ENCODE assay signal across 1 cellular context in genomic region chr19:44663996-44664395, GRCh38.
TF ChIP-seq lines count a peak whose summit lies in the region.

No MANE protein-coding gene starts in this region.

TF ChIP-seq in HEK293, 187 proteins besides CTCF, POLR2A, EP300 and RAD21 (continued from another document and continues in another):
- TF ChIP-seq ATF2 (tag by site-specific recombination; IDR thresholded peaks at IDR 0.05; ENCODE audit: low read depth), result no peak
- peak; percentile 53 for TF ChIP-seq ZNF555 (tag by site-specific recombination; conservative IDR thresholded peaks at IDR 0.05)
- TF ChIP-seq PRDM1 (tag by site-specific recombination; IDR thresholded peaks at IDR 0.05), result no peak
- TF ChIP-seq ZNF239 (tag by site-specific recombination; IDR thresholded peaks at IDR 0.05), result no peak
- no peak for TF ChIP-seq ZNF175 (tag by site-specific recombination; IDR thresholded peaks at IDR 0.05)
- TF ChIP-seq ZNF521 (tag by site-specific recombination; IDR thresholded peaks at IDR 0.05), result no peak
- TF ChIP-seq REPIN1 (tag by site-specific recombination; IDR thresholded peaks at IDR 0.05; ENCODE audit: low read depth), result no peak
- no peak for TF ChIP-seq ZNF830 (tag by site-specific recombination; IDR thresholded peaks at IDR 0.05; ENCODE audit: low read depth)
- TF ChIP-seq ZFP3 (tag by site-specific recombination; IDR thresholded peaks at IDR 0.05; ENCODE audit: low read depth), result no peak
- TF ChIP-seq SALL2 (tag by site-specific recombination; IDR thresholded peaks at IDR 0.05; ENCODE audit: borderline replicate concordance), result no peak
- peak; percentile 41; the same call in 1 of the 2 replicates for TF ChIP-seq ZBTB1 (tag by site-specific recombination; IDR thresholded peaks at IDR 0.05)
- no peak for TF ChIP-seq ZNF777 (tag by site-specific recombination; IDR thresholded peaks at IDR 0.05; ENCODE audit: borderline replicate concordance)
- no peak for TF ChIP-seq ZBTB7A (tag by site-specific recombination; IDR thresholded peaks at IDR 0.05; ENCODE audit: low read depth)
- no peak for TF ChIP-seq TRIM28 (IDR thresholded peaks at IDR 0.05; ENCODE audit: borderline replicate concordance, low read length)
- peak; percentile 37 for TF ChIP-seq ZBTB11 (tag by site-specific recombination; conservative IDR thresholded peaks at IDR 0.05; ENCODE audit: low read depth)
- no peak for TF ChIP-seq ZNF335 (tag by site-specific recombination; conservative IDR thresholded peaks at IDR 0.05)
- no peak for TF ChIP-seq MYNN (tag by site-specific recombination; IDR thresholded peaks at IDR 0.05; ENCODE audit: borderline replicate concordance)
- no peak for TF ChIP-seq PATZ1 (tag by site-specific recombination; IDR thresholded peaks at IDR 0.05)
- TF ChIP-seq ZNF223 (tag by site-specific recombination; IDR thresholded peaks at IDR 0.05), result no peak
- no peak for TF ChIP-seq ZNF404 (tag by site-specific recombination; IDR thresholded peaks at IDR 0.05)
- peak; percentile 57 for TF ChIP-seq ZNF426 (tag by site-specific recombination; IDR thresholded peaks at IDR 0.05)
- no peak for TF ChIP-seq ZNF26 (tag by site-specific recombination; IDR thresholded peaks at IDR 0.05)
- TF ChIP-seq ZBTB21 (tag by site-specific recombination; IDR thresholded peaks at IDR 0.05), result no peak
- no peak for TF ChIP-seq BCL11A (tag by site-specific recombination; IDR thresholded peaks at IDR 0.05; ENCODE audit: low read depth)
- no peak for TF ChIP-seq TSHZ1 (tag by site-specific recombination; IDR thresholded peaks at IDR 0.05; ENCODE audit: borderline replicate concordance)
- no peak for TF ChIP-seq ZFP37 (tag by site-specific recombination; IDR thresholded peaks at IDR 0.05)
- no peak for TF ChIP-seq ZNF473 (tag by site-specific recombination; IDR thresholded peaks at IDR 0.05)
- no peak for TF ChIP-seq ZNF549 (tag by site-specific recombination; IDR thresholded peaks at IDR 0.05)
- peak; percentile 84; the same call in 1 of the 2 replicates for TF ChIP-seq ZNF394 (tag by site-specific recombination; IDR thresholded peaks at IDR 0.05; ENCODE audit: borderline replicate concordance)
- no peak for TF ChIP-seq ZNF132 (tag by site-specific recombination; IDR thresholded peaks at IDR 0.05; ENCODE audit: borderline replicate concordance)
- peak; percentile 52 for TF ChIP-seq ZNF623 (tag by site-specific recombination; IDR thresholded peaks at IDR 0.05)
- no peak for TF ChIP-seq SP2 (tag by site-specific recombination; IDR thresholded peaks at IDR 0.05)
- no peak for TF ChIP-seq KLF10 (tag by site-specific recombination; IDR thresholded peaks at IDR 0.05)
- no peak for TF ChIP-seq ZNF791 (tag by site-specific recombination; IDR thresholded peaks at IDR 0.05)
- TF ChIP-seq ZBTB8A (tag by site-specific recombination; IDR thresholded peaks at IDR 0.05), result 0 out of 2 replicates have a peak, but pooled peaks have one; percentile 26
- TF ChIP-seq YY2 (tag by site-specific recombination; IDR thresholded peaks at IDR 0.05), result no peak
- no peak for TF ChIP-seq INSM2 (tag by site-specific recombination; IDR thresholded peaks at IDR 0.05)
- no peak for TF ChIP-seq ZBTB10 (tag by site-specific recombination; IDR thresholded peaks at IDR 0.05)
- peak; percentile 16; the same call in 1 of the 2 replicates for TF ChIP-seq ZNF654 (tag by site-specific recombination; IDR thresholded peaks at IDR 0.05; ENCODE audit: low read depth)
- TF ChIP-seq ZNF518A (tag by site-specific recombination; conservative IDR thresholded peaks at IDR 0.05; ENCODE audit: low read depth), result peak; percentile 67
